ENCODE assay signal across 1 cellular context in the genomic region with DNA sequence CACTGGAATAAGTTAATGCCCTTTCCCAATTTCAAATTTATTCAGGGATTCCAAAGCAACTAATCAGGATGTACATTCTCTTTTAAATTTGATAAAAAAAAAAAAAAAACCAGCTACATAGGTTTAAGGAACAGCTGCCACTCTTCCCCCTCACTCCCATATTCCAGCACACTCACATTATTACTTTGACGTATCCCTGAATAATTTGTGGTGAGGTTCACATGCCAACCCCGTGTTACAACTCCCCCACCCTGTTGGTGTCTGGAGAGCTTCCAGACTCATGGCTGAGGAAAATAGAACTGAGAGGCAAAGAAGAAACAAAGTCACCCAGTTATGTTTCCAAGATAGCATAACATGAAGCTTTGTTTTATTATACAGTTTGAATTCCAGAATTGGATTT.
A peak's percentile ranks its signal among the peaks of the same experiment; 100 is the strongest.
TF ChIP-seq lines count a peak whose summit lies in the region.

No MANE protein-coding gene starts in this region.

TF ChIP-seq in IMR-90, 13 proteins besides CTCF, POLR2A, EP300 and RAD21:
- TF ChIP-seq RCOR1 (IDR thresholded peaks at IDR 0.05; ENCODE audit: insufficient replicate concordance, low read length) = no peak
- TF ChIP-seq MAZ (IDR thresholded peaks at IDR 0.05; ENCODE audit: borderline replicate concordance, low read depth, low read length) = peak; percentile 12; the same call in 1 of the 2 replicates
- peak; percentile 15; the same call in 1 of the 2 replicates for TF ChIP-seq BHLHE40 (IDR thresholded peaks at IDR 0.05; ENCODE audit: low read depth, low read length)
TF ChIP-seq in IMR-90: peak in this region for 2.
